In the genomic region with DNA sequence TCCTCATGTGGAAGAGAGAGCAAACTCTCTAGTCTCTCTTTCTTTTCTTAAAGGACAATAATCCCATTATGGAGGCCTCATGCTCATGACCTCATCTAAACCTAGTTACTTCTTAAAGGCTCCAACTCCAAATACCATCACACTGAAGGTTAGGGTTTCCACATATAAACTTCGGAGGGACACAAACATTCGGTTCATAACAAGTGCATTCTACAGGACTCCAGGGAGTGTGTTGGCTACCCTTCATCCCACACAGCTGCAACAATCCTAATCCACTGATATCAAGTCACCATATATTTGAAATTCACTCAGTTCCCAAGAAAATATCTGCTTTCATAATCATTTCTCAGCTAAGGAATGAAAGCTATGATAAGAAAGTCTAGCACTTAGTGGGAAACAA, we compare ENCODE assay signal across 22 cellular contexts.
"Had no signal": no experiment of that assay in that cellular context is flagged by ENCODE, and none has a peak within 500 bp of the region (broad histone marks: within the 10 kb centered on the region; RNA-seq: fewer than 3 reads in every experiment).

No MANE protein-coding gene starts in this region.

- ATAC-seq: activated CD8-positive, alpha-beta T cell treated with anti-CD3 and anti-CD28 coated beads for 36 hours; activated T-cell treated with anti-CD3 and anti-CD28 coated beads, Interleukin-2, amount 50 U/mL, for 72 hours; gastrocnemius medialis; pancreas; T-cell; WTC11 had no signal

- H3K4me3 ChIP-seq: ascending aorta, coronary artery, gastrocnemius medialis, pancreas had no signal

- H3K27ac ChIP-seq: ascending aorta, coronary artery, neutrophil, pancreas had no signal

- H3K9me3 Mint-ChIP-seq: immature natural killer cell had no signal

- H3K36me3 Mint-ChIP-seq: T-cell, type B pancreatic cell, WTC11 had no signal

- H3K27me3 ChIP-seq: ascending aorta, gastrocnemius medialis, neutrophil, pancreas had no signal

- H3K9me3 ChIP-seq: ascending aorta, gastrocnemius medialis, neutrophil, pancreas had no signal

- H3K4me3 Mint-ChIP-seq: activated CD8-positive, alpha-beta T cell treated with anti-CD3 and anti-CD28 coated beads for 36 hours; activated T-cell treated with anti-CD3 and anti-CD28 coated beads, Interleukin-2, amount 50 U/mL, for 72 hours; immature natural killer cell; T-cell; type B pancreatic cell; WTC11 had no signal

- H3K36me3 ChIP-seq: ascending aorta, gastrocnemius medialis, neutrophil, pancreas had no signal

- H3K4me1 ChIP-seq: pancreas had no signal

- H3K27ac Mint-ChIP-seq: activated CD8-positive, alpha-beta T cell treated with anti-CD3 and anti-CD28 coated beads for 36 hours; immature natural killer cell; type B pancreatic cell; WTC11 had no signal

- H3K27me3 Mint-ChIP-seq: activated CD8-positive, alpha-beta T cell treated with anti-CD3 and anti-CD28 coated beads for 36 hours; natural killer cell treated with Interleukin-12 subunit alpha and Interleukin-12 subunit beta and Interleukin-15 and Interleukin-18, amount 100 ng/mL, for 72 hours; stimulated activated naive CD8-positive, alpha-beta T cell treated with anti-CD3 and anti-CD28 coated beads, Interleukin-15, Interleukin-2, amounts not matched to agents 100 ng/mL and 50 ng/mL, for 24 hours; T-cell; type B pancreatic cell had no signal

- DNase-seq: activated CD4-positive, alpha-beta T cell treated with anti-CD3 and anti-CD28 coated beads for 4 hours; activated CD8-positive, alpha-beta T cell treated with anti-CD3 and anti-CD28 coated beads for 36 hours; activated effector memory CD4-positive, alpha-beta T cell treated with anti-CD3 and anti-CD28 coated beads, Interleukin-2, amount 50 U/mL, for 16 hours; activated naive CD4-positive, alpha-beta T cell treated with anti-CD3 and anti-CD28 coated beads, Interleukin-2, amount 50 U/mL, for 16 hours; activated T-cell treated with anti-CD3 and anti-CD28 coated beads, Interleukin-2, amount 50 U/mL, for 72 hours; gastrocnemius medialis; head of caudate nucleus; immature natural killer cell; kidney glomerular epithelial cell; mesendoderm; pancreas; stimulated activated CD4-positive, alpha-beta T cell treated with anti-CD3 and anti-CD28 coated beads, Interleukin-12 subunit alpha, Interleukin-12 subunit beta, amount 100 ng/mL, for 4 hours; stimulated activated CD4-positive, alpha-beta T cell treated with anti-CD3 and anti-CD28 coated beads, Interleukin-1b, Interleukin-23, amount 100 ng/mL, for 48 hours; stimulated activated CD8-positive, alpha-beta memory T cell treated with anti-CD3 and anti-CD28 coated beads, Interleukin-4, amount 100 ng/mL, for 48 hours; T-cell had no signal
